In genomic region chr6:89792881-89793280, GRCh38 we compare ENCODE assay signal across 8 cellular contexts. TPM values are rescaled to one million over a fixed set of nuclear protein-coding genes. Genes with fewer than 3 reads are reported as not detected.
DNase-seq lines count a peak whose midpoint lies in the region; ATAC-seq and TF ChIP-seq lines count a peak whose summit lies in the region.

No MANE protein-coding gene starts in this region.

- no peaks in the 10 kb centered on the region for H3K9me3 Mint-ChIP-seq in activated T-helper 1 cell treated with anti-CD3 and anti-CD28 coated beads, Interleukin-12 subunit alpha, Interleukin-12 subunit beta, Interleukin-2, Interleukin-4 antibody, amounts not matched to agents 30 ng/mL and 10 ng/mL and 1 ng/mL, durations not matched to agents 14 hours and 24 hours and 36 hours

- DNase-seq in A172 (ENCODE audit: low spot score) (peak; percentile 18), EL (peak; percentile 22), H7 (peak; percentile 47), NB4 (ENCODE audit: low read depth) (peak; percentile 81), islet precursor cell (peak; percentile 75), suprapubic skin (ENCODE audit: low spot score in 2 of 2) (no peak)
- peak; percentile 20 for DNase-seq in activated T-helper 1 cell treated with anti-CD3 and anti-CD28 coated beads, Interleukin-12 subunit alpha, Interleukin-12 subunit beta, Interleukin-2, Interleukin-4 antibody, amounts not matched to agents 30 ng/mL and 10 ng/mL and 1 ng/mL, durations not matched to agents 14 hours and 24 hours and 36 hours (ENCODE audit: low spot score)

- H3K27me3 ChIP-seq in H7 (ENCODE audit: control insufficient read depth, insufficient read depth, low read length): no peaks in the 10 kb centered on the region
- H3K27me3 ChIP-seq in suprapubic skin: no peaks in the 10 kb centered on the region

- no peaks in the 10 kb centered on the region for H3K27me3 Mint-ChIP-seq in activated T-helper 1 cell treated with anti-CD3 and anti-CD28 coated beads, Interleukin-12 subunit alpha, Interleukin-12 subunit beta, Interleukin-2, Interleukin-4 antibody, amounts not matched to agents 30 ng/mL and 10 ng/mL and 1 ng/mL, durations not matched to agents 14 hours and 24 hours and 36 hours (ENCODE audit: insufficient read depth)

- no peaks in the 10 kb centered on the region for H3K4me1 ChIP-seq in suprapubic skin

- no peaks in the 10 kb centered on the region for H3K9me3 ChIP-seq in suprapubic skin

- no peak overlapping the region for H3K27ac ChIP-seq in suprapubic skin

- H3K4me1 Mint-ChIP-seq in activated T-helper 1 cell treated with anti-CD3 and anti-CD28 coated beads, Interleukin-12 subunit alpha, Interleukin-12 subunit beta, Interleukin-2, Interleukin-4 antibody, amounts not matched to agents 30 ng/mL and 10 ng/mL and 1 ng/mL, durations not matched to agents 14 hours and 24 hours and 36 hours (ENCODE audit: low read depth): peaks cover 29% of the 10 kb centered on the region

- no peak for ATAC-seq in GM21367 (IDR thresholded peaks at IDR 0.05; ENCODE audit: unreplicated experiment)

- WGBS in suprapubic skin: 43% methylated on average over 2 of the region's 2 CpGs

- H3K27ac Mint-ChIP-seq in activated T-helper 1 cell treated with anti-CD3 and anti-CD28 coated beads, Interleukin-12 subunit alpha, Interleukin-12 subunit beta, Interleukin-2, Interleukin-4 antibody, amounts not matched to agents 30 ng/mL and 10 ng/mL and 1 ng/mL, durations not matched to agents 14 hours and 24 hours and 36 hours: peak overlapping the region; percentile 79

- TF ChIP-seq EP300 in suprapubic skin (IDR thresholded peaks at IDR 0.05): no peak

- H3K36me3 Mint-ChIP-seq in activated T-helper 1 cell treated with anti-CD3 and anti-CD28 coated beads, Interleukin-12 subunit alpha, Interleukin-12 subunit beta, Interleukin-2, Interleukin-4 antibody, amounts not matched to agents 30 ng/mL and 10 ng/mL and 1 ng/mL, durations not matched to agents 14 hours and 24 hours and 36 hours (ENCODE audit: low read depth): peaks cover 48% of the 10 kb centered on the region

- peaks cover 41% of the 10 kb centered on the region for H3K36me3 ChIP-seq in H7 (replicated peaks; ENCODE audit: control insufficient read depth, insufficient read depth, low read length)
- H3K36me3 ChIP-seq in suprapubic skin: peaks cover 61% of the 10 kb centered on the region

- no peak overlapping the region for H3K4me3 ChIP-seq in H7 (ENCODE audit: insufficient read depth, low read depth, low read length)
- no peak overlapping the region for H3K4me3 ChIP-seq in NB4 (ENCODE audit: low read depth, low read length)
- no peak overlapping the region for H3K4me3 ChIP-seq in suprapubic skin

- peak overlapping the region; percentile 68 for H3K4me3 Mint-ChIP-seq in activated T-helper 1 cell treated with anti-CD3 and anti-CD28 coated beads, Interleukin-12 subunit alpha, Interleukin-12 subunit beta, Interleukin-2, Interleukin-4 antibody, amounts not matched to agents 30 ng/mL and 10 ng/mL and 1 ng/mL, durations not matched to agents 14 hours and 24 hours and 36 hours

- intact Hi-C loops in activated T-helper 1 cell treated with anti-CD3 and anti-CD28 coated beads, Interleukin-12 subunit alpha, Interleukin-12 subunit beta, Interleukin-2, Interleukin-4 antibody, amounts not matched to agents 30 ng/mL and 10 ng/mL and 1 ng/mL, durations not matched to agents 14 hours and 24 hours and 36 hours (cut with micrococcal nuclease): no loop called here

- peak; percentile 78 for TF ChIP-seq CTCF in NB4 (IDR thresholded peaks at IDR 0.05; ENCODE audit: low read depth, low read length)
- peak in 1 of 2 donors; percentile 7 for TF ChIP-seq CTCF in suprapubic skin (IDR thresholded peaks at IDR 0.05)

- TF ChIP-seq POLR2A in NB4 (IDR thresholded peaks at IDR 0.05; ENCODE audit: extremely low read depth, insufficient read length) (no peak), suprapubic skin (IDR thresholded peaks at IDR 0.05) (no peak)

RNA-seq across cellular contexts. Expression of gene MDN1, which starts 26.7 kb away (rescaled TPM):
- total RNA-seq in A172 (2014; rRNA removed; shearing (Covaris generic)): 7.1 and 15.3 TPM in 2 replicates
- total RNA-seq in H7 (2014; rRNA removed; shearing (Covaris generic)): 53.2 and 79.3 TPM in 2 replicates
- total RNA-seq in activated T-helper 1 cell treated with anti-CD3 and anti-CD28 coated beads, Interleukin-12 subunit alpha, Interleukin-12 subunit beta, Interleukin-2, Interleukin-4 antibody, amounts not matched to agents 30 ng/mL and 10 ng/mL and 1 ng/mL, durations not matched to agents 14 hours and 24 hours and 36 hours: 74.6 and 77.9 TPM in 2 replicates
- 10 to 100 TPM; 33.1 to 70.4 (median 44.5) TPM for total RNA-seq in suprapubic skin

RNA-seq across cellular contexts. Expression of gene CASP8AP2, which starts 36.8 kb away (rescaled TPM):
- total RNA-seq in A172 (2014; rRNA removed; shearing (Covaris generic)): 13.5 and 16.9 TPM in 2 replicates
- total RNA-seq in H7 (2014; rRNA removed; shearing (Covaris generic)): 11.3 and 20.2 TPM in 2 replicates
- total RNA-seq in activated T-helper 1 cell treated with anti-CD3 and anti-CD28 coated beads, Interleukin-12 subunit alpha, Interleukin-12 subunit beta, Interleukin-2, Interleukin-4 antibody, amounts not matched to agents 30 ng/mL and 10 ng/mL and 1 ng/mL, durations not matched to agents 14 hours and 24 hours and 36 hours: 38.3 and 40.2 TPM in 2 replicates
- 10 to 100 TPM in 3 of 4 donors, 1 to 10 TPM in 1; 8.8 to 17.9 (median 13.7) TPM for total RNA-seq in suprapubic skin

Comparison
In these comparisons a context has a peak if more than half of its experiments do, and no peak if none do; other contexts are left out.
1. DNase-seq: peak in A172 (single experiment), EL (single experiment), H7 (single experiment), NB4 (single experiment), activated T-helper 1 cell treated with anti-CD3 and anti-CD28 coated beads, Interleukin-12 subunit alpha, Interleukin-12 subunit beta, Interleukin-2, Interleukin-4 antibody, amounts not matched to agents 30 ng/mL and 10 ng/mL and 1 ng/mL, durations not matched to agents 14 hours and 24 hours and 36 hours (single experiment) and islet precursor cell (single experiment); none in suprapubic skin (0 of 2).